8 cellular contexts compared by ENCODE assay signal in genomic region chr10:117442944-117443676, GRCh38.
DNase-seq lines count a peak whose midpoint lies in the region; ATAC-seq and TF ChIP-seq lines count a peak whose summit lies in the region.

No MANE protein-coding gene starts in this region.

- no peaks in the 10 kb centered on the region for H4K20me1 ChIP-seq in OCI-LY7 (ENCODE audit: insufficient read depth, low read length)

- CTCF ChIA-PET in AG04450 (lab: Charles Lee) = interaction anchor here (0.6 to 1.9 kb wide), 30 partner anchors 9 to 828 kb away, joined by 3 to 21 read pairs (median 4); no protein-coding TSS in a partner anchor
- CTCF ChIA-PET in OCI-LY7 (lab: Charles Lee; ENCODE audit: unreplicated experiment) = interaction anchor here (1.5 kb wide), 1 partner anchor 12 kb away, joined by 5 read pairs; no protein-coding TSS in a partner anchor

- no peaks in the 10 kb centered on the region for H3K27me3 ChIP-seq in AG04450 (ENCODE audit: control insufficient read depth, insufficient read depth, low read length)

- H3K4me1 Mint-ChIP-seq in neural crest cell = peaks cover under 1% of the 10 kb centered on the region

- DNase-seq in AG04450 (ENCODE audit: low read depth, low spot score) (no peak), OCI-LY7 (ENCODE audit: low spot score) (peak; percentile 36), fibroblast of the aortic adventitia (ENCODE audit: low read depth) (peak; percentile 80), neural crest cell (ENCODE audit: low read depth, low spot score) (peak; percentile 72), stromal cell of bone marrow (ENCODE audit: low read depth) (peak; percentile 67)
- DNase-seq in activated T-helper 1 cell treated with anti-CD3 and anti-CD28 coated beads, Interleukin-2, amount 50 U/mL, for 16 hours (ENCODE audit: low read depth in 1 of 2, low spot score in 1 of 2) = peak; percentile 4 to 16

- ATAC-seq in GM18868 (IDR thresholded peaks at IDR 0.05; ENCODE audit: unreplicated experiment) (peak; percentile 83), HG03280 (IDR thresholded peaks at IDR 0.05; ENCODE audit: unreplicated experiment) (peak; percentile 61)

- H3K27ac Mint-ChIP-seq in neural crest cell (ENCODE audit: unreplicated experiment) = no peak overlapping the region

- H3K9me3 Mint-ChIP-seq in neural crest cell = peaks cover 2% of the 10 kb centered on the region

- no peaks in the 10 kb centered on the region; the same call in 1 of the 2 replicates for H3K9me3 ChIP-seq in AG04450 (ENCODE audit: control insufficient read depth, insufficient read depth, low read length)
- H3K9me3 ChIP-seq in OCI-LY7 (ENCODE audit: low read length) = no peaks in the 10 kb centered on the region

- H3K4me3 Mint-ChIP-seq in neural crest cell = no peak overlapping the region

- POLR2A ChIA-PET in AG04450 (lab: Yijun Ruan, JAX) = no interaction called here
- POLR2A ChIA-PET in OCI-LY7 (lab: Charles Lee) = interaction anchor here (0.5 to 0.6 kb wide), 3 partner anchors 18 to 218 kb away, joined by 3 to 5 read pairs (median 3); no protein-coding TSS in a partner anchor

- no peak overlapping the region for H3K4me3 ChIP-seq in AG04450 (ENCODE audit: low read depth, low read length)
- H3K4me3 ChIP-seq in OCI-LY7 (ENCODE audit: low read depth, low read length, poor library complexity, severe bottlenecking) = no peak overlapping the region
- peak overlapping the region; percentile 31 for H3K4me3 ChIP-seq in fibroblast of the aortic adventitia (ENCODE audit: low read depth, low read length)

- no peak overlapping the region for H3K27ac ChIP-seq in AG04450 (ENCODE audit: low read depth, low read length)
- no peak overlapping the region for H3K27ac ChIP-seq in OCI-LY7 (ENCODE audit: low read depth, low read length, poor library complexity, severe bottlenecking)

- H3K4me2 ChIP-seq in OCI-LY7 (ENCODE audit: low read length) = no peak overlapping the region

- no peaks in the 10 kb centered on the region for H3K9me2 ChIP-seq in OCI-LY7 (ENCODE audit: insufficient read depth, low read length)

- no peaks in the 10 kb centered on the region for H3K36me3 Mint-ChIP-seq in neural crest cell (ENCODE audit: low read depth)

- H3K27me3 Mint-ChIP-seq in neural crest cell (ENCODE audit: low read depth) = peaks cover 14% of the 10 kb centered on the region

- H3K4me1 ChIP-seq in OCI-LY7 (ENCODE audit: insufficient read depth, low read length, poor library complexity, severe bottlenecking) = no peaks in the 10 kb centered on the region

- H3K36me3 ChIP-seq in OCI-LY7 (ENCODE audit: insufficient read depth, low read length) = no peaks in the 10 kb centered on the region

- TF ChIP-seq CTCF in AG04450 (IDR thresholded peaks at IDR 0.05; ENCODE audit: low read depth, low read length) = peak; percentile 71
- peak; percentile 89 for TF ChIP-seq CTCF in OCI-LY7 (conservative IDR thresholded peaks at IDR 0.05; ENCODE audit: low read length)
- TF ChIP-seq CTCF in fibroblast of the aortic adventitia (IDR thresholded peaks at IDR 0.05; ENCODE audit: insufficient read depth, low read length) = peak; percentile 86
- peak; percentile 88 for TF ChIP-seq CTCF in neural crest cell (conservative IDR thresholded peaks at IDR 0.05)

- H2AFZ ChIP-seq in OCI-LY7 (ENCODE audit: low read length) = no peak overlapping the region

- no TSS peak for BruUV-seq in OCI-LY7 (replicated peaks; lab: Mats Ljungman, UMichigan)

- H3K79me2 ChIP-seq in OCI-LY7 (ENCODE audit: insufficient read depth, low read depth, low read length) = no peaks in the 10 kb centered on the region

- intact Hi-C loops in OCI-LY7 (cut with micrococcal nuclease; ENCODE audit: unreplicated experiment) = no loop called here
